13 cellular contexts compared by ENCODE assay signal in genomic region chr5:142978252-142978651, GRCh38.
DNase-seq lines count a peak whose midpoint lies in the region; ATAC-seq and TF ChIP-seq lines count a peak whose summit lies in the region.
"Had no signal": no experiment of that assay in that cellular context is flagged by ENCODE, and none has a peak within 500 bp of the region (broad histone marks: within the 10 kb centered on the region; RNA-seq: fewer than 3 reads in every experiment).

No MANE protein-coding gene starts in this region.

- in situ Hi-C loops in gastrocnemius medialis (cut with MboI; ENCODE audit: low sequenced_read_pairs in 4 of 4), result loop anchor here in 1 of 4 donors (25.0 kb wide), 1 partner anchor 859 kb away; no protein-coding TSS in a partner anchor

- H3K4me1 ChIP-seq in breast epithelium, result peaks cover 0 to 11% of the 10 kb centered on the region in 2 donors
- H3K4me1 ChIP-seq in gastrocnemius medialis, result peaks cover 19 to 20% of the 10 kb centered on the region in 2 donors
- H3K4me1 ChIP-seq in testis, result peaks cover 11% of the 10 kb centered on the region

- no peaks in the 10 kb centered on the region for H3K36me3 Mint-ChIP-seq in MCF 10A (ENCODE audit: insufficient read depth, unreplicated experiment)
- H3K36me3 Mint-ChIP-seq in effector memory CD8-positive, alpha-beta T cell (ENCODE audit: insufficient read depth), result peaks cover 4% of the 10 kb centered on the region

- H3K27me3 ChIP-seq in breast epithelium, result no peaks in the 10 kb centered on the region
- H3K27me3 ChIP-seq in gastrocnemius medialis, result no peaks in the 10 kb centered on the region
- no peaks in the 10 kb centered on the region for H3K27me3 ChIP-seq in testis

- POLR2A ChIA-PET in MCF 10A (lab: Yijun Ruan, JAX), result interaction anchor here (0.9 to 1.2 kb wide), 3 partner anchors 21 to 518 kb away, joined by 3 to 5 read pairs (median 3); no protein-coding TSS in a partner anchor

- H3K9me3 Mint-ChIP-seq in MCF 10A (ENCODE audit: unreplicated experiment), result no peaks in the 10 kb centered on the region
- H3K9me3 Mint-ChIP-seq in effector memory CD8-positive, alpha-beta T cell, result peaks cover 0 to 3% of the 10 kb centered on the region in 2 donors
- H3K9me3 Mint-ChIP-seq in stimulated activated naive CD8-positive, alpha-beta T cell treated with anti-CD3 and anti-CD28 coated beads, Interleukin-15, amount 100 ng/mL, for 72 hours, result no peaks in the 10 kb centered on the region

- H3K36me3 ChIP-seq in breast epithelium, result no peaks in the 10 kb centered on the region
- H3K36me3 ChIP-seq in gastrocnemius medialis, result no peaks in the 10 kb centered on the region
- no peaks in the 10 kb centered on the region for H3K36me3 ChIP-seq in testis (ENCODE audit: low read depth, missing control alignments)

- 81 to 98% methylated on average over 2 of the region's 2 CpGs for WGBS in testis, 2 donors

- H3K27me3 Mint-ChIP-seq in MCF 10A (ENCODE audit: insufficient read depth, unreplicated experiment), result no peaks in the 10 kb centered on the region
- H3K27me3 Mint-ChIP-seq in effector memory CD8-positive, alpha-beta T cell, result no peaks in the 10 kb centered on the region
- H3K27me3 Mint-ChIP-seq in stimulated activated naive CD8-positive, alpha-beta T cell treated with anti-CD3 and anti-CD28 coated beads, Interleukin-15, amount 100 ng/mL, for 72 hours, result no peaks in the 10 kb centered on the region

- DNase-seq in MCF 10A (ENCODE audit: unreplicated experiment) (no peak), breast epithelium (ENCODE audit: low spot score in 2 of 2) (no peak), gastrocnemius medialis (no peak), germinal center (ENCODE audit: low spot score) (no peak), testis (no peak)
- DNase-seq in effector memory CD8-positive, alpha-beta T cell, result no peak
- no peak for DNase-seq in stimulated activated naive CD8-positive, alpha-beta T cell treated with anti-CD3 and anti-CD28 coated beads, Interleukin-15, amount 100 ng/mL, for 72 hours
- DNase-seq: activated CD4-positive, CD25-positive, alpha-beta regulatory T cell treated with anti-CD3 and anti-CD28 coated beads, Interleukin-2, amount 50 U/mL, for 72 hours; DMS79; NCI-H1930; NCI-H526; occipital lobe had no signal

- no TSS peak for BruUV-seq in MCF 10A (replicated peaks; lab: Mats Ljungman, UMichigan)

- no peak for ATAC-seq in effector memory CD8-positive, alpha-beta T cell (replicated peaks)
- ATAC-seq in stimulated activated naive CD8-positive, alpha-beta T cell treated with anti-CD3 and anti-CD28 coated beads, Interleukin-15, amount 100 ng/mL, for 72 hours, result no peak
- no peak for ATAC-seq in gastrocnemius medialis

- H3K4me1 Mint-ChIP-seq in MCF 10A (ENCODE audit: insufficient read depth, unreplicated experiment), result peaks cover 48% of the 10 kb centered on the region
- H3K4me1 Mint-ChIP-seq in effector memory CD8-positive, alpha-beta T cell (ENCODE audit: low read depth in 2 of 2), result peaks cover 65 to 96% of the 10 kb centered on the region in 2 donors
- H3K4me1 Mint-ChIP-seq in stimulated activated naive CD8-positive, alpha-beta T cell treated with anti-CD3 and anti-CD28 coated beads, Interleukin-15, amount 100 ng/mL, for 72 hours, result peaks cover 81% of the 10 kb centered on the region

- H3K27ac ChIP-seq in breast epithelium (no peak overlapping the region), VCaP (peak overlapping the region; percentile 62), gastrocnemius medialis (no peak overlapping the region), testis (no peak overlapping the region)

- H3K9me3 ChIP-seq in breast epithelium (no peaks in the 10 kb centered on the region), gastrocnemius medialis (no peaks in the 10 kb centered on the region), testis (no peaks in the 10 kb centered on the region)

- H3K4me3 Mint-ChIP-seq in MCF 10A (ENCODE audit: unreplicated experiment), result peak overlapping the region; percentile 29
- H3K4me3 Mint-ChIP-seq in effector memory CD8-positive, alpha-beta T cell, result peak overlapping the region; percentile 27 to 78
- peak overlapping the region; percentile 52 to 55 for H3K4me3 Mint-ChIP-seq in stimulated activated naive CD8-positive, alpha-beta T cell treated with anti-CD3 and anti-CD28 coated beads, Interleukin-15, amount 100 ng/mL, for 72 hours

- CTCF ChIA-PET in MCF 10A (lab: Yijun Ruan, JAX), result interaction anchor here (0.6 to 0.8 kb wide), 3 partner anchors 209 to 360 kb away, joined by 3 read pairs; no protein-coding TSS in a partner anchor

- TF ChIP-seq CTCF in MCF 10A (IDR thresholded peaks at IDR 0.05; ENCODE audit: unreplicated experiment) (no peak), breast epithelium (IDR thresholded peaks at IDR 0.05) (no peak), VCaP (conservative IDR thresholded peaks at IDR 0.05) (no peak), gastrocnemius medialis (IDR thresholded peaks at IDR 0.05 in 4 of 5, conservative IDR thresholded peaks at IDR 0.05 in 1 of 5) (no peak), testis (IDR thresholded peaks at IDR 0.05) (no peak)

- no peak overlapping the region for H3K4me3 ChIP-seq in breast epithelium
- H3K4me3 ChIP-seq in gastrocnemius medialis, result no peak overlapping the region
- H3K4me3 ChIP-seq in testis, result no peak overlapping the region

- TF ChIP-seq POLR2A in breast epithelium (IDR thresholded peaks at IDR 0.05), result no peak
- no peak for TF ChIP-seq POLR2A in gastrocnemius medialis (IDR thresholded peaks at IDR 0.05)
- TF ChIP-seq POLR2A in testis (IDR thresholded peaks at IDR 0.05), result no peak

- intact Hi-C loops in MCF 10A (cut with micrococcal nuclease) (no loop called here), breast epithelium (cut with DNase I; ENCODE audit: low total_unique reads) (no loop called here), gastrocnemius medialis (cut with DNase I; ENCODE audit: low total_unique reads) (no loop called here), testis (cut with DNase I; ENCODE audit: low total_unique reads) (no loop called here)

- H3K27ac Mint-ChIP-seq in MCF 10A (ENCODE audit: low read depth, unreplicated experiment), result peak overlapping the region; percentile 87
- H3K27ac Mint-ChIP-seq in effector memory CD8-positive, alpha-beta T cell, result peak overlapping the region; percentile 96 to 97
- peak overlapping the region; percentile 88 to 94 for H3K27ac Mint-ChIP-seq in stimulated activated naive CD8-positive, alpha-beta T cell treated with anti-CD3 and anti-CD28 coated beads, Interleukin-15, amount 100 ng/mL, for 72 hours
